Comparison of ENCODE assay signal across 19 cellular contexts in genomic region chr2:179444056-179444455, GRCh38.
DNase-seq lines count a peak whose midpoint lies in the region; ATAC-seq, FAIRE-seq and TF ChIP-seq lines count a peak whose summit lies in the region.
"Had no signal": no experiment of that assay in that cellular context is flagged by ENCODE, and none has a peak within 500 bp of the region (broad histone marks: within the 10 kb centered on the region; RNA-seq: fewer than 3 reads in every experiment).

No MANE protein-coding gene starts in this region.

- H3K4me1 ChIP-seq in HUES64 (ENCODE audit: insufficient read depth, low read length): peaks cover 43% of the 10 kb centered on the region
- peaks cover 4% of the 10 kb centered on the region for H3K4me1 ChIP-seq in mesendoderm (ENCODE audit: control insufficient read depth, low read depth, low read length)
- H3K4me1 ChIP-seq: ascending aorta had no signal

- H2BK15ac ChIP-seq in mesendoderm (replicated peaks; ENCODE audit: low read depth): no peak overlapping the region

- no peak overlapping the region for H3K18ac ChIP-seq in mesendoderm (ENCODE audit: low read length)

- H3K79me2 ChIP-seq in mesendoderm (ENCODE audit: control insufficient read depth, insufficient read depth, low read length): no peaks in the 10 kb centered on the region

- no peak for ATAC-seq in HG03571 (IDR thresholded peaks at IDR 0.05; ENCODE audit: unreplicated experiment)

- no peak overlapping the region for H2BK5ac ChIP-seq in mesendoderm (ENCODE audit: low read length)

- H3K56ac ChIP-seq in mesendoderm (ENCODE audit: low read length): no peak overlapping the region

- H3K9ac ChIP-seq in HUES64 (ENCODE audit: low read depth, low read length) (no peak overlapping the region), mesendoderm (ENCODE audit: low read length) (no peak overlapping the region)

- peak; percentile 80 for FAIRE-seq in D721Med (lab: Jason Lieb, UNC)

- H3K9me3 ChIP-seq in HUES64 (ENCODE audit: insufficient read depth, low read depth, low read length): no peaks in the 10 kb centered on the region
- H3K9me3 ChIP-seq: ascending aorta, ovary, suprapubic skin had no signal

- no peak overlapping the region for H4K5ac ChIP-seq in mesendoderm (ENCODE audit: low read length)

- 30% methylated on average over 1 of the region's 3 CpGs for WGBS in HUES64
- no CpG with 5 or more reads among the region's 3 CpGs for WGBS in mesendoderm (ENCODE audit: extremely low coverage, insufficient coverage, low lambda C conversion rate)

- peak overlapping the region; percentile 63; the same call in 1 of the 2 replicates for H3K27ac ChIP-seq in HUES64 (ENCODE audit: low read depth, low read length)
- peak overlapping the region; percentile 53 for H3K27ac ChIP-seq in mesendoderm (ENCODE audit: low read depth, low read length)
- H3K27ac ChIP-seq: ascending aorta, ovary, suprapubic skin had no signal

- H4K8ac ChIP-seq in mesendoderm (ENCODE audit: low read depth, low read length): no peak overlapping the region

- H3K4me3 ChIP-seq in HUES64 (ENCODE audit: low read length) (no peak overlapping the region), mesendoderm (ENCODE audit: low read length) (no peak overlapping the region)
- H3K4me3 ChIP-seq: ascending aorta, ovary, suprapubic skin had no signal

- H3K23ac ChIP-seq in mesendoderm (ENCODE audit: low read length): no peak overlapping the region

- H3K4ac ChIP-seq in mesendoderm (ENCODE audit: low read depth, low read length): no peak overlapping the region

- H3K36me3 ChIP-seq in HUES64 (ENCODE audit: insufficient read depth, low read length): no peaks in the 10 kb centered on the region
- H3K36me3 ChIP-seq in mesendoderm (ENCODE audit: control insufficient read depth, insufficient read depth, low read length): no peaks in the 10 kb centered on the region
- H3K36me3 ChIP-seq: ascending aorta, ovary, suprapubic skin had no signal

- H3K27me3 ChIP-seq in HUES64 (ENCODE audit: insufficient read depth, low read length) (no peaks in the 10 kb centered on the region), mesendoderm (ENCODE audit: insufficient read depth, low read length, poor library complexity) (no peaks in the 10 kb centered on the region)
- H3K27me3 ChIP-seq: ascending aorta, ovary, suprapubic skin had no signal

- DNase-seq in D721Med (ENCODE audit: insufficient read length, low spot score) (peak; percentile 21), fibroblast of gingiva (ENCODE audit: low read depth) (peak; percentile 34), mesendoderm (no peak), SW480 (ENCODE audit: low spot score) (no peak), DMS79 treated with DMSO at 0.1 percent for 48 hours (lab: John Stamatoyannopoulos, UW) (no peak), SHP77 treated with DMSO at 0.1 percent for 48 hours (lab: John Stamatoyannopoulos, UW) (no peak)
- DNase-seq: activated CD4-positive, alpha-beta T cell treated with anti-CD3 and anti-CD28 coated beads, Interleukin-2, amount 50 U/mL, for 4 hours; activated naive CD4-positive, alpha-beta T cell treated with Interleukin-2 at 50 U/mL for 16 hours; activated T-cell treated with anti-CD3 and anti-CD28 coated beads for 4 hours; AML-193; Caco-2; NCI-H1436; NCI-H2227 treated with DMSO at 0.1 percent for 48 hours; RPMI8226 had no signal

- no peaks in the 10 kb centered on the region for H3K79me1 ChIP-seq in mesendoderm (ENCODE audit: low read length)

- no peak overlapping the region for H2AK5ac ChIP-seq in mesendoderm (ENCODE audit: low read length)

- TF ChIP-seq CTCF in D721Med (IDR thresholded peaks at IDR 0.05; ENCODE audit: insufficient read depth, missing control alignments): no peak

- H3K4me2 ChIP-seq in mesendoderm (ENCODE audit: low read length): no peak overlapping the region

- H2BK120ac ChIP-seq in mesendoderm (ENCODE audit: low read depth, low read length): no peak overlapping the region

Comparison
In these comparisons a context has a peak if more than half of its experiments do, and no peak if none do; other contexts are left out.
1. DNase-seq: peak in D721Med (single experiment) and fibroblast of gingiva (single experiment); none in mesendoderm (single experiment), SW480 (single experiment), DMS79 treated with DMSO at 0.1 percent for 48 hours (single experiment) and SHP77 treated with DMSO at 0.1 percent for 48 hours (single experiment).